Comparison of ENCODE assay signal across 21 cellular contexts in the genomic region with DNA sequence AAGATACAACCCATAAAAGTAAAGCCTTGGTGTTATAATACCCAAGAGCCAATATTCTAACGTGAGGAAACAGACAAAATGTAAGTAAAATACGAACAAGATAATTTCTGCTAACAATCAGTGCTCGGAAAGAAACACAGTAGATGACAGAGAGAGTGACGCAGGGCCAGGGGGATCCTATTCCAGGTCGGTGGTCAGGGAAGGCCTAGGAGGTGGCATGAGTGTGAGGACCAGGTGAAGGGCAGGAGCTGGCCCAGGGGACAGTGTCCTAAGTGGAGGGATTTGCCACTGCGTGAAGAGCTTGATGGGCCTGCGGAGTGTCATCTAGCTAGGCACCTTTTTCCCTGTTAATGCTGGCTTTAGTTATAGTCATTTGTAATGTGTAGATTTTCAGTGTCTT. TPM values are rescaled to one million over a fixed set of nuclear protein-coding genes. Genes with fewer than 3 reads are reported as not detected.
DNase-seq lines count a peak whose midpoint lies in the region; ATAC-seq and TF ChIP-seq lines count a peak whose summit lies in the region.
"Had no signal": no experiment of that assay in that cellular context is flagged by ENCODE, and none has a peak within 500 bp of the region (broad histone marks: within the 10 kb centered on the region; RNA-seq: fewer than 3 reads in every experiment).

No MANE protein-coding gene starts in this region.

- POLR2A ChIA-PET in SK-N-SH (lab: Yijun Ruan, JAX) = interaction anchor here (0.8 kb wide), 1 partner anchor 35 kb away, joined by 3 read pairs; a partner anchor contains a TSS

- H3K4me1 ChIP-seq in rectal smooth muscle tissue (ENCODE audit: control insufficient read depth, insufficient read depth, low read length) (peaks cover 37% of the 10 kb centered on the region), SK-N-SH (ENCODE audit: control insufficient read depth in 1 of 2, insufficient read depth in 2 of 2, low read depth in 1 of 2, low read length in 1 of 2) (peaks cover 4 to 21% of the 10 kb centered on the region in 2 experiments; a peak in 3 of 4 replicates)

- H3K9ac ChIP-seq in rectal smooth muscle tissue (ENCODE audit: low read length) (no peak overlapping the region), SK-N-SH (no peak overlapping the region)
- H3K9ac ChIP-seq: parathyroid adenoma had no signal

- peak overlapping the region; percentile 87 to 97 (median 95) for H3K27ac Mint-ChIP-seq in CD14-positive monocyte
- H3K27ac Mint-ChIP-seq: activated CD4-positive, alpha-beta memory T cell treated with anti-CD3 and anti-CD28 coated beads for 36 hours; activated T-helper 1 cell treated with anti-CD3 and anti-CD28 coated beads, Interleukin-12 subunit alpha, Interleukin-12 subunit beta, Interleukin-2, Interleukin-4 antibody, amounts not matched to agents 30 ng/mL and 10 ng/mL and 1 ng/mL, durations not matched to agents 14 hours and 24 hours and 36 hours had no signal

- no peak overlapping the region for H2AFZ ChIP-seq in SK-N-SH (ENCODE audit: low read depth)
- H2AFZ ChIP-seq: parathyroid adenoma had no signal

- DNase-seq in CD14-positive monocyte (ENCODE audit: low spot score) (no peak), HL-60 (ENCODE audit: low read depth in 1 of 2, low spot score in 1 of 2) (no peak), coronary artery (ENCODE audit: low spot score) (peak; percentile 65), NCI-H1092 treated with DMSO at 0.1 percent for 48 hours (lab: John Stamatoyannopoulos, UW) (no peak), SK-N-SH (no peak)
- DNase-seq: activated CD4-positive, alpha-beta memory T cell treated with anti-CD3 and anti-CD28 coated beads for 36 hours; activated CD4-positive, alpha-beta T cell treated with anti-CD3 and anti-CD28 coated beads for 1 hour; activated naive CD4-positive, alpha-beta T cell treated with Interleukin-2 at 50 U/mL for 16 hours; amniotic stem cell; cortex of kidney; erythroblast; stimulated activated CD4-positive, alpha-beta T cell treated with anti-CD3 and anti-CD28 coated beads, Interleukin-1b, Interleukin-23, amount 100 ng/mL, for 48 hours; thyroid gland had no signal

- no peak for TF ChIP-seq EP300 in SK-N-SH (IDR thresholded peaks at IDR 0.05; ENCODE audit: borderline replicate concordance in 1 of 2, low read depth in 1 of 2, low read length in 1 of 2)

- peak overlapping the region in 1 of 2 donors; percentile 71 for H3K4me3 Mint-ChIP-seq in CD14-positive monocyte
- H3K4me3 Mint-ChIP-seq: activated CD4-positive, alpha-beta memory T cell treated with anti-CD3 and anti-CD28 coated beads for 36 hours; activated T-helper 1 cell treated with anti-CD3 and anti-CD28 coated beads, Interleukin-12 subunit alpha, Interleukin-12 subunit beta, Interleukin-2, Interleukin-4 antibody, amounts not matched to agents 30 ng/mL and 10 ng/mL and 1 ng/mL, durations not matched to agents 14 hours and 24 hours and 36 hours; neural crest cell had no signal

- ATAC-seq in HG03139 (IDR thresholded peaks at IDR 0.05; ENCODE audit: unreplicated experiment) = no peak
- no peak for ATAC-seq in GM19455 (IDR thresholded peaks at IDR 0.05; ENCODE audit: unreplicated experiment)

- intact Hi-C loops in CD14-positive monocyte (cut with micrococcal nuclease) = loop anchor here (2.0 to 5.0 kb wide), 3 partner anchors 32 to 74 kb away; no protein-coding TSS in a partner anchor

- TF ChIP-seq CTCF in CD14-positive monocyte (IDR thresholded peaks at IDR 0.05) = no peak
- no peak for TF ChIP-seq CTCF in HL-60 (IDR thresholded peaks at IDR 0.05; ENCODE audit: insufficient read depth, low read length)
- TF ChIP-seq CTCF in coronary artery (IDR thresholded peaks at IDR 0.05) = no peak
- no peak for TF ChIP-seq CTCF in SK-N-SH (IDR thresholded peaks at IDR 0.05)

- no peak overlapping the region for H3K4me2 ChIP-seq in SK-N-SH

- H3K27me3 ChIP-seq in HL-60 (ENCODE audit: insufficient read depth, poor library complexity, severe bottlenecking) (no peaks in the 10 kb centered on the region), rectal smooth muscle tissue (ENCODE audit: control insufficient read depth, insufficient read depth, low read length) (no peaks in the 10 kb centered on the region), SK-N-SH (ENCODE audit: insufficient read depth) (no peaks in the 10 kb centered on the region)
- H3K27me3 ChIP-seq: thyroid gland had no signal

- H3K4me3 ChIP-seq in HL-60 (replicated peaks; ENCODE audit: insufficient read depth, low read length) (no peak overlapping the region), coronary artery (no peak overlapping the region), rectal smooth muscle tissue (ENCODE audit: low read length) (no peak overlapping the region), SK-N-SH (ENCODE audit: low read depth in 2 of 2, low read length in 1 of 2) (no peak overlapping the region)
- H3K4me3 ChIP-seq: HAP-1, SK-N-MC, thyroid gland had no signal

- H3K27ac ChIP-seq in HL-60 (replicated peaks) (peak overlapping the region; percentile 23), coronary artery (no peak overlapping the region), rectal smooth muscle tissue (ENCODE audit: low read depth, low read length) (peak overlapping the region; percentile 30), SK-N-SH (ENCODE audit: low read depth in 2 of 2, low read length in 1 of 2) (no peak overlapping the region)
- H3K27ac ChIP-seq: parathyroid adenoma, SK-N-MC, thyroid gland had no signal

- H3K9me3 ChIP-seq in SK-N-SH = no peaks in the 10 kb centered on the region
- H3K9me3 ChIP-seq: HAP-1, thyroid gland had no signal

- peaks cover 0 to 2% (median 0%) of the 10 kb centered on the region in 7 donors for H3K9me3 Mint-ChIP-seq in CD14-positive monocyte
- H3K9me3 Mint-ChIP-seq: activated T-helper 1 cell treated with anti-CD3 and anti-CD28 coated beads, Interleukin-12 subunit alpha, Interleukin-12 subunit beta, Interleukin-2, Interleukin-4 antibody, amounts not matched to agents 30 ng/mL and 10 ng/mL and 1 ng/mL, durations not matched to agents 14 hours and 24 hours and 36 hours; neural crest cell had no signal

- peaks cover 89% of the 10 kb centered on the region for H3K79me2 ChIP-seq in SK-N-SH (ENCODE audit: insufficient read depth)

- peaks cover 82% of the 10 kb centered on the region for H3K4me1 Mint-ChIP-seq in CD14-positive monocyte

- no peaks in the 10 kb centered on the region for H3F3A ChIP-seq in SK-N-SH (replicated peaks; ENCODE audit: insufficient read depth)

- CTCF ChIA-PET in SK-N-SH (lab: Yijun Ruan, JAX) = interaction anchor here (1.1 to 2.2 kb wide), 2 partner anchors 9 to 12 kb away, joined by 3 to 7 read pairs; no protein-coding TSS in a partner anchor

- peaks cover 0 to 2% (median 0%) of the 10 kb centered on the region in 3 donors for H3K27me3 Mint-ChIP-seq in CD14-positive monocyte (ENCODE audit: low read depth in 3 of 3)
- H3K27me3 Mint-ChIP-seq: activated CD4-positive, alpha-beta memory T cell treated with anti-CD3 and anti-CD28 coated beads for 36 hours had no signal

- H3K36me3 Mint-ChIP-seq in CD14-positive monocyte = peaks cover 8 to 19% of the 10 kb centered on the region in 2 donors

- no peaks in the 10 kb centered on the region for H3K36me3 ChIP-seq in rectal smooth muscle tissue (ENCODE audit: control insufficient read depth, insufficient read depth, low read length)
- no peaks in the 10 kb centered on the region for H3K36me3 ChIP-seq in SK-N-SH (replicated peaks in 1 of 2; ENCODE audit: control insufficient read depth in 1 of 2, insufficient read depth in 2 of 2, low read length in 1 of 2)
- H3K36me3 ChIP-seq: HAP-1, thyroid gland had no signal

- 95% methylated on average over 7 of the region's 7 CpGs for WGBS in SK-N-SH (ENCODE audit: low lambda C conversion rate)

- H3K9me2 ChIP-seq in SK-N-SH = no peaks in the 10 kb centered on the region

- peaks cover 48% of the 10 kb centered on the region for H4K20me1 ChIP-seq in SK-N-SH (ENCODE audit: insufficient read depth)

- no peak for TF ChIP-seq RAD21 in SK-N-SH (IDR thresholded peaks at IDR 0.05; ENCODE audit: low read length)

TF ChIP-seq in SK-N-SH, 30 proteins besides CTCF, POLR2A, EP300 and RAD21:
- TF ChIP-seq CHD2 (IDR thresholded peaks at IDR 0.05; ENCODE audit: low read length, partially characterized antibody) = no peak
- no peak for TF ChIP-seq POLR2AphosphoS5 (IDR thresholded peaks at IDR 0.05; ENCODE audit: low read depth, low read length)
- TF ChIP-seq NRF1 (IDR thresholded peaks at IDR 0.05; ENCODE audit: low read depth, low read length) = no peak
- TF ChIP-seq NFIC (IDR thresholded peaks at IDR 0.05; ENCODE audit: borderline replicate concordance) = no peak

RNA-seq across cellular contexts. Expression of a gene that starts 35.3 kb away (rescaled TPM):
- 10 to 100 TPM in 1 of 2 donors, 1 to 10 TPM in 1; 6.8 to 11.7 TPM for polyA plus RNA-seq in CD14-positive monocyte
- 4.0 and 5.2 TPM in 2 replicates for polyA plus RNA-seq in SK-N-SH (2012; rRNA removed)
- polyA plus RNA-seq in SK-N-SH (2012; cell fraction: cytosol; rRNA removed) = 3.2 and 3.9 TPM in 2 replicates
- 15.1 and 20.2 TPM in 2 replicates for polyA plus RNA-seq in SK-N-SH (2012; cell fraction: nucleus; rRNA removed)

Comparison
In these comparisons a context has a peak if more than half of its experiments do, and no peak if none do; other contexts are left out.
1. H3K27ac ChIP-seq: peak in HL-60 (single experiment) and rectal smooth muscle tissue (single experiment); none in coronary artery (0 of 2) and SK-N-SH (0 of 2).